In genomic region chr2:164954954-164955701, GRCh38 we compare ENCODE assay signal across 10 cellular contexts. TPM values are rescaled to one million over a fixed set of nuclear protein-coding genes. Genes with fewer than 3 reads are reported as not detected.
A peak's percentile ranks its signal among the peaks of the same experiment; 100 is the strongest.
DNase-seq lines count a peak whose midpoint lies in the region; ATAC-seq and TF ChIP-seq lines count a peak whose summit lies in the region.
"Had no signal": no experiment of that assay in that cellular context is flagged by ENCODE, and none has a peak within 500 bp of the region (broad histone marks: within the 10 kb centered on the region; RNA-seq: fewer than 3 reads in every experiment).

Gene SLC38A11 (minus strand): TSS chr2:164955525. CDS start chr2:164955247, 278 bp downstream.

- peaks cover 0 to 11% (median 0%) of the 10 kb centered on the region in 7 donors for H3K27me3 ChIP-seq in spleen (replicated peaks in 1 of 7)
- H3K27me3 ChIP-seq: SJSA1 had no signal

- peak; percentile 37 for DNase-seq in choroid plexus epithelial cell (ENCODE audit: low read depth)
- peak; percentile 50 for DNase-seq in left kidney (ENCODE audit: low read depth, low spot score)
- peak; percentile 82 for DNase-seq in spleen
- DNase-seq in LoVo (ENCODE audit: low spot score): no peak
- DNase-seq in activated CD4-positive, alpha-beta T cell treated with anti-CD3 and anti-CD28 coated beads for 1 hour: no peak
- DNase-seq: stimulated activated CD4-positive, alpha-beta T cell treated with anti-CD3 and anti-CD28 coated beads, Interleukin-1b, Interleukin-23, amount 100 ng/mL, for 48 hours had no signal

- ATAC-seq in HG03159 (IDR thresholded peaks at IDR 0.05; ENCODE audit: unreplicated experiment) (no peak), GM21528 (IDR thresholded peaks at IDR 0.05; ENCODE audit: low FRiP score, unreplicated experiment) (no peak)

- no peak for TF ChIP-seq POLR2A in spleen (IDR thresholded peaks at IDR 0.05)

- H3K9me3 ChIP-seq in HEK293 (ENCODE audit: control insufficient read depth, insufficient read depth, low read depth, low read length) (no peaks in the 10 kb centered on the region), spleen (no peaks in the 10 kb centered on the region)
- H3K9me3 ChIP-seq: SJSA1 had no signal

- no peak; the same call in 1 of the 2 replicates for TF ChIP-seq CTCF in HEK293 (tag by site-specific recombination; IDR thresholded peaks at IDR 0.05)
- TF ChIP-seq CTCF in choroid plexus epithelial cell (conservative IDR thresholded peaks at IDR 0.05; ENCODE audit: low read depth, low read length): peak; percentile 33
- no peak for TF ChIP-seq CTCF in spleen (IDR thresholded peaks at IDR 0.05 in 8 of 11, conservative IDR thresholded peaks at IDR 0.05 in 3 of 11)

- intact Hi-C loops in spleen (cut with DNase I; ENCODE audit: low total_unique reads): no loop called here

- H3K27ac ChIP-seq in HEK293 (ENCODE audit: extremely low read depth, low read depth, low read length): no peak within 1 kb of the TSS
- peak within 1 kb of the TSS in 5 of 8 donors; percentile 23 to 61 (median 54) for H3K27ac ChIP-seq in spleen
- H3K27ac ChIP-seq: SJSA1 had no signal

- WGBS in spleen, 5 donors: 23 to 44% (median 36%) methylated on average over 22 to 34 of the region's 34 CpGs

- H3K4me1 ChIP-seq in HEK293 (ENCODE audit: control insufficient read depth, insufficient read depth, low read length) (no peaks in the 10 kb centered on the region), spleen (peaks cover 0 to 8% (median 3%) of the 10 kb centered on the region in 6 donors)
- H3K4me1 ChIP-seq: SJSA1 had no signal

- POLR2A ChIA-PET in HEK293 (lab: Yijun Ruan, JAX): no interaction called here

- H3K36me3 ChIP-seq in HEK293 (ENCODE audit: control insufficient read depth in 2 of 2, insufficient read depth in 1 of 2, low read length in 2 of 2) (no peaks in the 10 kb centered on the region), spleen (no peaks in the 10 kb centered on the region)
- H3K36me3 ChIP-seq: SJSA1 had no signal

- CTCF ChIA-PET in HEK293 (lab: Yijun Ruan, JAX): interaction anchor here (0.7 to 0.8 kb wide), 2 partner anchors 15 to 52 kb away, joined by 3 read pairs; no protein-coding TSS in a partner anchor

- H3K4me3 ChIP-seq in HEK293 (ENCODE audit: low read depth, low read length) (peak within 1 kb of the TSS; percentile 30), choroid plexus epithelial cell (ENCODE audit: low read depth, low read length) (peak within 1 kb of the TSS; percentile 54), spleen (peak within 1 kb of the TSS in 5 of 8 donors; percentile 15 to 61 (median 24))
- H3K4me3 ChIP-seq: SJSA1 had no signal

TF ChIP-seq in HEK293, 187 proteins besides CTCF, POLR2A, EP300 and RAD21:
- peak; percentile 83 for TF ChIP-seq SCRT2 (tag by site-specific recombination; IDR thresholded peaks at IDR 0.05)
- TF ChIP-seq ZXDB (tag by site-specific recombination; IDR thresholded peaks at IDR 0.05): peak; percentile 31; the same call in 1 of the 2 replicates
- peak; percentile 79 for TF ChIP-seq ZNF335 (tag by site-specific recombination; conservative IDR thresholded peaks at IDR 0.05)
- no peak for TF ChIP-seq ZNF398 (tag by site-specific recombination; IDR thresholded peaks at IDR 0.05)
- TF ChIP-seq ZNF585B (tag by site-specific recombination; IDR thresholded peaks at IDR 0.05): no peak
- no peak for TF ChIP-seq ZBTB1 (tag by site-specific recombination; IDR thresholded peaks at IDR 0.05)
- 0 out of 2 replicates have a peak, but pooled peaks have one; percentile 30 for TF ChIP-seq ZEB2 (tag by site-specific recombination; IDR thresholded peaks at IDR 0.05)
- TF ChIP-seq WT1 (tag by site-specific recombination; IDR thresholded peaks at IDR 0.05): no peak
- TF ChIP-seq ZBTB17 (tag by site-specific recombination; IDR thresholded peaks at IDR 0.05): 0 out of 2 replicates have a peak, but pooled peaks have one; percentile 16
- TF ChIP-seq EGR2 (tag by site-specific recombination; IDR thresholded peaks at IDR 0.05; ENCODE audit: low read depth): 0 out of 2 replicates have a peak, but pooled peaks have one; percentile 23

RNA-seq across cellular contexts. Expression of gene SLC38A11, which starts in this region (rescaled TPM):
- 10 to 100 TPM in 6 of 7 donors, 1 to 10 TPM in 1; 5.8 to 41.4 (median 27.9) TPM for total RNA-seq in spleen
- 10 to 100 TPM in 2 of 3 donors, 1 to 10 TPM in 1; 8.5 to 48.6 (median 16.6) TPM for polyA plus RNA-seq in spleen
- total RNA-seq: SJSA1 had no signal

Comparison
In these comparisons a context has a peak if more than half of its experiments do, and no peak if none do; other contexts are left out.
1. DNase-seq: peak in choroid plexus epithelial cell (single experiment), left kidney (single experiment) and spleen (single experiment); none in LoVo (single experiment) and activated CD4-positive, alpha-beta T cell treated with anti-CD3 and anti-CD28 coated beads for 1 hour (single experiment).
2. Peak in every context shown above with its lines, with median percentiles within 50 percentile points of each other: H3K4me3 ChIP-seq.